ENCODE assay signal across 9 cellular contexts in the genomic region with DNA sequence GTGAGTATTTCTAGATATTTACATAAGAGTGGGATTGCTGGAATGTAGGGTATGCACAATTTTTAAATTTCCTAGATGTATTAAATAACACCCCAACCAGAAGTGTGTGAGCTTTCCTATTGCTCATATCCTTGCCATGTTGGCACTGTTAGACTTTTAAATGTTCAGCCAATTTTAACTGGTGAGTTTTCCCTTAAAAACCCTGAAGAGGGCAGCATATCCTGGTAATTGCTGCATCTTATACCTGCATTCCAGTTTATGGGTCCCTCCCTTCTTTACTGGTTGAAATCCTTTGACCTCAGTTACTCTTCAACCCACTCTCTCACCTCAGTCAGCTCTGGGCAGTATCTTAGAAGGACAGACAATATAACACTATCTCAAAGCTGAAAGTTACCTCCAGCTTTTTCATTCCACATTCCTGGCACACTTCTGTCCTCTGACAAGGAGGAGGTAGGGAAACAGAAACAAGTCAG.
DNase-seq lines count a peak whose midpoint lies in the region; ATAC-seq and TF ChIP-seq lines count a peak whose summit lies in the region.
"Had no signal": no experiment of that assay in that cellular context is flagged by ENCODE, and none has a peak within 500 bp of the region (broad histone marks: within the 10 kb centered on the region; RNA-seq: fewer than 3 reads in every experiment).

No MANE protein-coding gene starts in this region.

- no peak overlapping the region for H3K4me3 Mint-ChIP-seq in activated T-helper 2 cell treated with anti-CD3 and anti-CD28 coated beads, Interferon-gamma antibody, Interleukin-2, Interleukin-4, amounts not matched to agents 10 μg/mL and 5 μg/mL and 100 μg/mL, durations not matched to agents 14 hours and 24 hours and 36 hours (ENCODE audit: low read depth)
- H3K4me3 Mint-ChIP-seq in activated T-cell treated with anti-CD3 and anti-CD28 coated beads, Interleukin-2, amount 50 U/mL, for 24 hours: no peak overlapping the region
- H3K4me3 Mint-ChIP-seq: central memory CD8-positive, alpha-beta T cell had no signal

- peak; percentile 60 for TF ChIP-seq CTCF in A673 (conservative IDR thresholded peaks at IDR 0.05; ENCODE audit: low read depth, low read length)

- H3K36me3 ChIP-seq in A673 (ENCODE audit: insufficient read depth, low read length, poor library complexity, severe bottlenecking): no peaks in the 10 kb centered on the region

- H3K9me3 Mint-ChIP-seq in activated T-helper 2 cell treated with anti-CD3 and anti-CD28 coated beads, Interferon-gamma antibody, Interleukin-2, Interleukin-4, amounts not matched to agents 10 μg/mL and 5 μg/mL and 100 μg/mL, durations not matched to agents 14 hours and 24 hours and 36 hours: no peaks in the 10 kb centered on the region
- H3K9me3 Mint-ChIP-seq in activated T-cell treated with anti-CD3 and anti-CD28 coated beads, Interleukin-2, amount 50 U/mL, for 24 hours: no peaks in the 10 kb centered on the region

- peaks cover 7% of the 10 kb centered on the region for H3K4me1 ChIP-seq in A673 (ENCODE audit: insufficient read depth, low read length, poor library complexity, severe bottlenecking)

- ATAC-seq in GM21526 (IDR thresholded peaks at IDR 0.05; ENCODE audit: low FRiP score, unreplicated experiment) (peak; percentile 55), GM19463 (IDR thresholded peaks at IDR 0.05; ENCODE audit: unreplicated experiment) (no peak)

- no peaks in the 10 kb centered on the region for H3K4me1 Mint-ChIP-seq in activated T-helper 2 cell treated with anti-CD3 and anti-CD28 coated beads, Interferon-gamma antibody, Interleukin-2, Interleukin-4, amounts not matched to agents 10 μg/mL and 5 μg/mL and 100 μg/mL, durations not matched to agents 14 hours and 24 hours and 36 hours (ENCODE audit: low read depth)
- H3K4me1 Mint-ChIP-seq in activated T-cell treated with anti-CD3 and anti-CD28 coated beads, Interleukin-2, amount 50 U/mL, for 24 hours (ENCODE audit: low read depth): no peaks in the 10 kb centered on the region
- H3K4me1 Mint-ChIP-seq: central memory CD8-positive, alpha-beta T cell had no signal

- H3K9me3 ChIP-seq in A673 (ENCODE audit: low read depth, low read length, poor library complexity, severe bottlenecking): no peaks in the 10 kb centered on the region

- H3K27ac ChIP-seq in A673 (ENCODE audit: low read depth, low read length, poor library complexity, severe bottlenecking): no peak overlapping the region

- no peak overlapping the region for H3K27ac Mint-ChIP-seq in activated T-helper 2 cell treated with anti-CD3 and anti-CD28 coated beads, Interferon-gamma antibody, Interleukin-2, Interleukin-4, amounts not matched to agents 10 μg/mL and 5 μg/mL and 100 μg/mL, durations not matched to agents 14 hours and 24 hours and 36 hours
- no peak overlapping the region for H3K27ac Mint-ChIP-seq in activated T-cell treated with anti-CD3 and anti-CD28 coated beads, Interleukin-2, amount 50 U/mL, for 24 hours

- POLR2A ChIA-PET in A673 (lab: Charles Lee; ENCODE audit: low non-redundant PET): interaction anchor here (0.6 kb wide), 1 partner anchor 21 kb away, joined by 4 read pairs; no protein-coding TSS in a partner anchor

- no peaks in the 10 kb centered on the region for H3K27me3 ChIP-seq in A673 (replicated peaks; ENCODE audit: insufficient read depth, low read depth, low read length, poor library complexity)

- DNase-seq in A673 (ENCODE audit: low spot score) (peak; percentile 37), RPMI8226 (peak; percentile 42), glomerular visceral epithelial cell (ENCODE audit: extremely low spot score) (peak; percentile 85), stromal cell of bone marrow (ENCODE audit: low read depth) (peak; percentile 84)
- no peak for DNase-seq in activated T-helper 2 cell treated with anti-CD3 and anti-CD28 coated beads, Interferon-gamma antibody, Interleukin-2, Interleukin-4, amounts not matched to agents 10 μg/mL and 5 μg/mL and 100 μg/mL, durations not matched to agents 14 hours and 24 hours and 36 hours (ENCODE audit: low spot score)
- DNase-seq in activated T-cell treated with anti-CD3 and anti-CD28 coated beads, Interleukin-2, amount 50 U/mL, for 24 hours: no peak

- no peak overlapping the region for H3K4me3 ChIP-seq in A673 (ENCODE audit: low read depth, low read length, poor library complexity, severe bottlenecking)

- intact Hi-C loops in A673 (cut with micrococcal nuclease; ENCODE audit: unreplicated experiment): no loop called here
- intact Hi-C loops in activated T-helper 2 cell treated with anti-CD3 and anti-CD28 coated beads, Interferon-gamma antibody, Interleukin-2, Interleukin-4, amounts not matched to agents 10 μg/mL and 5 μg/mL and 100 μg/mL, durations not matched to agents 14 hours and 24 hours and 36 hours (cut with micrococcal nuclease): no loop called here

- no peaks in the 10 kb centered on the region for H3K36me3 Mint-ChIP-seq in activated T-helper 2 cell treated with anti-CD3 and anti-CD28 coated beads, Interferon-gamma antibody, Interleukin-2, Interleukin-4, amounts not matched to agents 10 μg/mL and 5 μg/mL and 100 μg/mL, durations not matched to agents 14 hours and 24 hours and 36 hours (ENCODE audit: low read depth)
- H3K36me3 Mint-ChIP-seq in activated T-cell treated with anti-CD3 and anti-CD28 coated beads, Interleukin-2, amount 50 U/mL, for 24 hours (ENCODE audit: low read depth): no peaks in the 10 kb centered on the region

- no peaks in the 10 kb centered on the region for H3K27me3 Mint-ChIP-seq in activated T-helper 2 cell treated with anti-CD3 and anti-CD28 coated beads, Interferon-gamma antibody, Interleukin-2, Interleukin-4, amounts not matched to agents 10 μg/mL and 5 μg/mL and 100 μg/mL, durations not matched to agents 14 hours and 24 hours and 36 hours (ENCODE audit: low read depth)
- H3K27me3 Mint-ChIP-seq in activated T-cell treated with anti-CD3 and anti-CD28 coated beads, Interleukin-2, amount 50 U/mL, for 24 hours: no peaks in the 10 kb centered on the region
- H3K27me3 Mint-ChIP-seq: central memory CD8-positive, alpha-beta T cell had no signal

- CTCF ChIA-PET in A673 (lab: Charles Lee): interaction anchor here (0.6 kb wide), 1 partner anchor 67 kb away, joined by 7 read pairs; no protein-coding TSS in a partner anchor

- no TSS peak for BruUV-seq in A673 (replicated peaks; lab: Mats Ljungman, UMichigan)

Comparison
In these comparisons a context has a peak if more than half of its experiments do, and no peak if none do; other contexts are left out.
1. DNase-seq: peak in A673 (single experiment), RPMI8226 (single experiment), glomerular visceral epithelial cell (single experiment) and stromal cell of bone marrow (single experiment); none in activated T-helper 2 cell treated with anti-CD3 and anti-CD28 coated beads, Interferon-gamma antibody, Interleukin-2, Interleukin-4, amounts not matched to agents 10 μg/mL and 5 μg/mL and 100 μg/mL, durations not matched to agents 14 hours and 24 hours and 36 hours (single experiment) and activated T-cell treated with anti-CD3 and anti-CD28 coated beads, Interleukin-2, amount 50 U/mL, for 24 hours (single experiment).